Comparison of ENCODE assay signal across 25 cellular contexts in the genomic region with DNA sequence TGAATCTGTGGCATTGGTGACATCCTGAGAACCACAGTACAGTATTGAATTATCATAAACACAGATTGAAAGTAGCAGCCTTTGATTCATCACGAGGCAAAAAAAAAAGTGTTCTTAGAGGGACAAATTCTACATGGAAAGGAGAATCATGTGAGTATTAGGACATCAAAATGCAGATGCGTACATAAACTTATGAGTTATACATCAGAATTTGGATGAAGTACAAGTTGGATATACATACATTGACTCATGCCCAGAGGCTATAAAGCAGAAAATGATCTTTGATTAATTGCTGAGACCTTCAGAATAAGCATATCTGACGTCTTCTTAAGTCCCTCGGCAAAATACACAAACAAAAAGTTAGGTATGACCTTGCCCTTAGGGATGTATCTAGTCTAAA.
DNase-seq lines count a peak whose midpoint lies in the region; ATAC-seq and TF ChIP-seq lines count a peak whose summit lies in the region.
"Had no signal": no experiment of that assay in that cellular context is flagged by ENCODE, and none has a peak within 500 bp of the region (broad histone marks: within the 10 kb centered on the region; RNA-seq: fewer than 3 reads in every experiment).

No MANE protein-coding gene starts in this region.

- H3K9me3 Mint-ChIP-seq in effector memory CD8-positive, alpha-beta T cell, result peaks cover 0 to 11% of the 10 kb centered on the region in 2 donors
- H3K9me3 Mint-ChIP-seq: nephron progenitor cell; stimulated activated naive CD8-positive, alpha-beta T cell treated with anti-CD3 and anti-CD28 coated beads, Interleukin-15, amount 100 ng/mL, for 72 hours had no signal

- ATAC-seq in HG02623 (IDR thresholded peaks at IDR 0.05; ENCODE audit: unreplicated experiment), result no peak
- no peak for ATAC-seq in effector memory CD8-positive, alpha-beta T cell (replicated peaks)
- ATAC-seq: mucosa of descending colon; right lobe of liver; stimulated activated naive CD8-positive, alpha-beta T cell treated with anti-CD3 and anti-CD28 coated beads, Interleukin-15, amount 100 ng/mL, for 72 hours; T-helper 17 cell had no signal

- intact Hi-C loops in dorsolateral prefrontal cortex (cut with DNase I), result no loop called here
- intact Hi-C loops in sigmoid colon (cut with DNase I), result loop anchor here (10.0 kb wide), 1 partner anchor 273 kb away; no protein-coding TSS in a partner anchor

- H3K27ac ChIP-seq in dorsolateral prefrontal cortex (peak overlapping the region in 43 of 59 donors; percentile 10 to 86 (median 65)), sigmoid colon (peak overlapping the region in 3 of 4 donors; percentile 63 to 80 (median 73))
- H3K27ac ChIP-seq: BLaER1 treated with 17β-estradiol and CSF1 and Interleukin-3, amounts not matched to agents 10 nM and 100 nM; right lobe of liver had no signal

- 61 to 74% methylated on average over 4 of the region's 4 CpGs for WGBS in sigmoid colon, 2 donors

- TF ChIP-seq POLR2A in sigmoid colon (IDR thresholded peaks at IDR 0.05), result no peak

- in situ Hi-C loops in SK-MEL-5 (cut with HindIII; ENCODE audit: low pct_unique_long_range_greater_than_20kb, low sequenced_read_pairs), result no loop called here

- H3K9me3 ChIP-seq in sigmoid colon, result no peaks in the 10 kb centered on the region
- H3K9me3 ChIP-seq: mucosa of descending colon, right lobe of liver, SK-N-SH had no signal

- H3K4me3 ChIP-seq in dorsolateral prefrontal cortex (no peak overlapping the region), sigmoid colon (no peak overlapping the region)
- H3K4me3 ChIP-seq: BLaER1 treated with 17β-estradiol and CSF1 and Interleukin-3, amounts not matched to agents 10 nM and 100 nM; mucosa of descending colon; right lobe of liver had no signal

- H3K4me1 Mint-ChIP-seq in effector memory CD8-positive, alpha-beta T cell (ENCODE audit: low read depth in 2 of 2), result no peaks in the 10 kb centered on the region
- H3K4me1 Mint-ChIP-seq: stimulated activated naive CD8-positive, alpha-beta T cell treated with anti-CD3 and anti-CD28 coated beads, Interleukin-15, amount 100 ng/mL, for 72 hours; T-helper 17 cell had no signal

- no peak overlapping the region for H3K4me3 Mint-ChIP-seq in effector memory CD8-positive, alpha-beta T cell
- H3K4me3 Mint-ChIP-seq: nephron progenitor cell; stimulated activated naive CD8-positive, alpha-beta T cell treated with anti-CD3 and anti-CD28 coated beads, Interleukin-15, amount 100 ng/mL, for 72 hours; T-helper 17 cell had no signal

- TF ChIP-seq EP300 in sigmoid colon (IDR thresholded peaks at IDR 0.05), result no peak

- no peak overlapping the region for H3K27ac Mint-ChIP-seq in effector memory CD8-positive, alpha-beta T cell
- H3K27ac Mint-ChIP-seq: T-helper 17 cell had no signal

- H3K27me3 Mint-ChIP-seq in effector memory CD8-positive, alpha-beta T cell, result no peaks in the 10 kb centered on the region
- H3K27me3 Mint-ChIP-seq: stimulated activated naive CD8-positive, alpha-beta T cell treated with anti-CD3 and anti-CD28 coated beads, Interleukin-15, amount 100 ng/mL, for 72 hours; T-helper 17 cell had no signal

- H3K36me3 ChIP-seq in sigmoid colon, result no peaks in the 10 kb centered on the region
- H3K36me3 ChIP-seq: BLaER1 treated with 17β-estradiol and CSF1 and Interleukin-3, amounts not matched to agents 10 nM and 100 nM; right lobe of liver had no signal

- H3K36me3 Mint-ChIP-seq in effector memory CD8-positive, alpha-beta T cell (ENCODE audit: insufficient read depth), result no peaks in the 10 kb centered on the region

- H3K4me1 ChIP-seq in sigmoid colon, result peaks cover 0 to 28% (median 26%) of the 10 kb centered on the region in 4 donors
- H3K4me1 ChIP-seq: BLaER1 treated with 17β-estradiol and CSF1 and Interleukin-3, amounts not matched to agents 10 nM and 100 nM; right lobe of liver had no signal

- no peaks in the 10 kb centered on the region for H3K27me3 ChIP-seq in dorsolateral prefrontal cortex
- H3K27me3 ChIP-seq in sigmoid colon, result no peaks in the 10 kb centered on the region
- H3K27me3 ChIP-seq: BLaER1 treated with 17β-estradiol and CSF1 and Interleukin-3, amounts not matched to agents 10 nM and 100 nM; right lobe of liver had no signal

- DNase-seq in EH (ENCODE audit: low read depth) (peak; percentile 19), SK-MEL-5 (ENCODE audit: low read depth, low spot score) (peak; percentile 62), dorsolateral prefrontal cortex (no peak), sigmoid colon (no peak)
- DNase-seq in effector memory CD8-positive, alpha-beta T cell, result no peak
- DNase-seq in effector CD4-positive, alpha-beta T cell, result no peak
- DNase-seq in activated T-cell treated with anti-CD3 and anti-CD28 coated beads, Interleukin-2, amount 50 U/mL, for 1 hour, result no peak
- DNase-seq: activated CD4-positive, alpha-beta T cell treated with anti-CD3 and anti-CD28 coated beads for 48 hours; activated naive CD4-positive, alpha-beta T cell treated with anti-CD3 and anti-CD28 coated beads, Interleukin-2, amount 50 U/mL, for 16 hours; aorta; mucosa of descending colon; NCI-H1092 treated with DMSO at 0.1 percent for 48 hours; NCI-H1930; NCI-H2227 treated with DMSO at 0.1 percent for 48 hours; NCI-H69; nephron progenitor cell; posterior cingulate gyrus; right lobe of liver; SK-N-SH; stimulated activated CD4-positive, alpha-beta T cell treated with anti-CD3 and anti-CD28 coated beads, Interleukin-15, amount 100 ng/mL, for 24 hours; stimulated activated naive CD8-positive, alpha-beta T cell treated with anti-CD3 and anti-CD28 coated beads, Interleukin-15, amount 100 ng/mL, for 72 hours; T-helper 17 cell; trophoblast cell had no signal

- TF ChIP-seq CTCF in dorsolateral prefrontal cortex (IDR thresholded peaks at IDR 0.05 in 54 of 56, conservative IDR thresholded peaks at IDR 0.05 in 2 of 56; ENCODE audit: low read depth in 1 of 56, partially characterized antibody in 56 of 56), result no peak
- no peak for TF ChIP-seq CTCF in sigmoid colon (IDR thresholded peaks at IDR 0.05)

Comparison
In these comparisons a context has a peak if more than half of its experiments do, and no peak if none do; other contexts are left out.
1. DNase-seq: peak in EH (single experiment) and SK-MEL-5 (single experiment); none in dorsolateral prefrontal cortex (0 of 10), sigmoid colon (single experiment), effector memory CD8-positive, alpha-beta T cell (0 of 3), effector CD4-positive, alpha-beta T cell (single experiment) and activated T-cell treated with anti-CD3 and anti-CD28 coated beads, Interleukin-2, amount 50 U/mL, for 1 hour (single experiment).